In genomic region chr9:134502261-134503211, GRCh38 we compare ENCODE assay signal across 8 cellular contexts.
A peak's percentile ranks its signal among the peaks of the same experiment; 100 is the strongest.
DNase-seq lines count a peak whose midpoint lies in the region; ATAC-seq and TF ChIP-seq lines count a peak whose summit lies in the region.

No MANE protein-coding gene starts in this region.

- H3K27me3 ChIP-seq in foreskin keratinocyte = peaks cover 28% of the 10 kb centered on the region
- H3K27me3 ChIP-seq in ovary = no peaks in the 10 kb centered on the region

- POLR2A ChIA-PET in RWPE1 (lab: Yijun Ruan, JAX; ENCODE audit: low non-redundant PET) = no interaction called here

- H3K27ac ChIP-seq in RWPE1 (peak overlapping the region; percentile 62), foreskin keratinocyte (no peak overlapping the region), ovary (no peak overlapping the region)

- no peak for TF ChIP-seq EP300 in ovary (IDR thresholded peaks at IDR 0.05)

- H3K36me3 ChIP-seq in ovary = no peaks in the 10 kb centered on the region

- intact Hi-C loops in ovary (cut with DNase I) = no loop called here

- H3K4me1 ChIP-seq in foreskin keratinocyte (no peaks in the 10 kb centered on the region), ovary (ENCODE audit: insufficient read depth) (peaks cover 5% of the 10 kb centered on the region)

- ATAC-seq in foreskin keratinocyte (peak; percentile 63), GM18868 (IDR thresholded peaks at IDR 0.05; ENCODE audit: unreplicated experiment) (no peak)

- no peak for TF ChIP-seq POLR2A in ovary (IDR thresholded peaks at IDR 0.05)

- 40 to 46% (median 43%) methylated on average over 25 to 31 of the region's 31 CpGs for WGBS in ovary, 3 donors

- no peak overlapping the region for H3K4me3 ChIP-seq in ovary

- TF ChIP-seq CTCF in RWPE1 (conservative IDR thresholded peaks at IDR 0.05; ENCODE audit: low read depth) (no peak), foreskin keratinocyte (conservative IDR thresholded peaks at IDR 0.05) (no peak), ovary (IDR thresholded peaks at IDR 0.05) (no peak)

- CTCF ChIA-PET in RWPE1 (lab: Yijun Ruan, JAX) = interaction anchor here (0.7 to 1.4 kb wide), 7 partner anchors 14 to 201 kb away, joined by 3 to 6 read pairs (median 4); no protein-coding TSS in a partner anchor

- no peaks in the 10 kb centered on the region for H3K9me3 ChIP-seq in ovary

- DNase-seq in ELR (ENCODE audit: low read depth) (peak; percentile 96), RWPE1 (ENCODE audit: low spot score) (peak; percentile 97), foreskin keratinocyte (peak; percentile 2 to 28), ovary (peak; percentile 60 to 87 (median 82)), GM19240 (ENCODE audit: insufficient read length, low spot score) (no peak), hypothalamus (lab: John Stamatoyannopoulos, UW) (no peak)
- DNase-seq in stimulated activated CD4-positive, alpha-beta T cell treated with anti-CD3 and anti-CD28 coated beads, Interleukin-2, amount 100 ng/mL, for 48 hours = no peak

Comparison
In these comparisons a context has a peak if more than half of its experiments do, and no peak if none do; other contexts are left out.
1. DNase-seq: peak in ELR (single experiment), RWPE1 (single experiment), foreskin keratinocyte (2 of 2) and ovary (5 of 5); none in stimulated activated CD4-positive, alpha-beta T cell treated with anti-CD3 and anti-CD28 coated beads, Interleukin-2, amount 100 ng/mL, for 48 hours (0 of 2), GM19240 (single experiment) and hypothalamus (0 of 51).